In genomic region chr15:89760303-89761008, GRCh38 we compare ENCODE assay signal across 8 cellular contexts. TPM values are rescaled to one million over a fixed set of nuclear protein-coding genes. Genes with fewer than 3 reads are reported as not detected.
A peak's percentile ranks its signal among the peaks of the same experiment; 100 is the strongest.
DNase-seq lines count a peak whose midpoint lies in the region; ATAC-seq and TF ChIP-seq lines count a peak whose summit lies in the region.

No MANE protein-coding gene starts in this region.

- H3K27ac ChIP-seq in HL-60 (replicated peaks) (no peak overlapping the region), transverse colon (peak overlapping the region; percentile 53 to 78 (median 68))

- H3K27me3 ChIP-seq in HL-60 (ENCODE audit: insufficient read depth, poor library complexity, severe bottlenecking) = no peaks in the 10 kb centered on the region
- H3K27me3 ChIP-seq in transverse colon = no peaks in the 10 kb centered on the region

- TF ChIP-seq CTCF in HL-60 (IDR thresholded peaks at IDR 0.05; ENCODE audit: insufficient read depth, low read length) = peak; percentile 99
- peak in 2 of 3 donors; percentile 56 to 78 for TF ChIP-seq CTCF in omental fat pad (IDR thresholded peaks at IDR 0.05)
- TF ChIP-seq CTCF in transverse colon (IDR thresholded peaks at IDR 0.05) = peak; percentile 94 to 97 (median 95)

- no peak for TF ChIP-seq POLR2A in transverse colon (IDR thresholded peaks at IDR 0.05)

- 20 to 40% methylated on average over 5 to 15 of the region's 16 CpGs for WGBS in transverse colon (ENCODE audit: low coverage in 1 of 2), 2 donors

- in situ Hi-C loops in transverse colon (cut with MboI; ENCODE audit: low pct_ligation_motif_present in 1 of 4, low pct_unique_long_range_greater_than_20kb in 1 of 4, low sequenced_read_pairs in 3 of 4) = loop anchor here in 3 of 4 donors (5.0 to 25.0 kb wide), 2 partner anchors 112 to 327 kb away; no protein-coding TSS in a partner anchor

- H3K4me3 ChIP-seq in HL-60 (replicated peaks; ENCODE audit: insufficient read depth, low read length) (no peak overlapping the region), transverse colon (no peak overlapping the region)

- peak; percentile 80 for ATAC-seq in omental fat pad (ENCODE audit: low FRiP score)

- DNase-seq in NCI-H345 (lab: John Stamatoyannopoulos, UW) (peak; percentile 55), NCI-H345 treated with DMSO at 0.1 percent for 48 hours (lab: John Stamatoyannopoulos, UW; ENCODE audit: unreplicated experiment) (no peak), HL-60 (ENCODE audit: low read depth in 1 of 2, low spot score in 1 of 2) (peak; percentile 48 to 79), RPMI7951 (ENCODE audit: low read depth) (peak; percentile 72), foreskin melanocyte (peak; percentile 57), omental fat pad (ENCODE audit: low spot score) (peak; percentile 90), transverse colon (peak; percentile 90)
- peak; percentile 52 for DNase-seq in activated T-helper 9 cell treated with anti-CD3 and anti-CD28 coated beads, Interleukin-2, amount 50 U/mL, for 16 hours (ENCODE audit: low read depth)

- intact Hi-C loops in transverse colon (cut with DNase I; ENCODE audit: low total_unique reads) = loop anchor here (2.0 kb wide), 1 partner anchor 114 kb away; no protein-coding TSS in a partner anchor

- TF ChIP-seq EP300 in transverse colon (IDR thresholded peaks at IDR 0.05; ENCODE audit: low read depth) = no peak

- peaks cover 0 to 27% (median 20%) of the 10 kb centered on the region in 4 donors for H3K4me1 ChIP-seq in transverse colon

- no peaks in the 10 kb centered on the region for H3K9me3 ChIP-seq in transverse colon

- no peaks in the 10 kb centered on the region for H3K36me3 ChIP-seq in transverse colon

RNA-seq across cellular contexts. Expression of gene MESP1, which starts 9.4 kb away (rescaled TPM):
- 1.6 and 2.5 TPM in 2 replicates for total RNA-seq in RPMI7951 (2014; rRNA removed; shearing (Covaris generic))
- 10 to 100 TPM in 1 of 4 donors, 1 to 10 TPM in 3; 4.0 to 16.2 (median 6.5) TPM for total RNA-seq in omental fat pad
- 10 to 100 TPM in 3 of 4 donors, 1 to 10 TPM in 1; 8.6 to 13.5 (median 12.5) TPM for total RNA-seq in transverse colon

RNA-seq across cellular contexts. Expression of gene MESP2, which starts 15.7 kb away (rescaled TPM):
- total RNA-seq in RPMI7951 (2014; rRNA removed; shearing (Covaris generic)) = 1.8 and 2.6 TPM in 2 replicates
- total RNA-seq in omental fat pad = under 1 TPM in 1 of 4 donors, not detected in 3; 0.48 TPM
- under 1 TPM in 2 of 4 donors, not detected in 2; 0.64 to 0.96 TPM for total RNA-seq in transverse colon

RNA-seq across cellular contexts. Expression of gene ANPEP, which starts 54.2 kb away (rescaled TPM):
- total RNA-seq in RPMI7951 (2014; rRNA removed; shearing (Covaris generic)) = 73.1 and 86.4 TPM in 2 replicates
- total RNA-seq in omental fat pad = 100 to 1,000 TPM in 1 of 4 donors, 10 to 100 TPM in 3; 33.6 to 107 (median 71.9) TPM
- 1,000 to 10,000 TPM in 1 of 4 donors, 100 to 1,000 TPM in 3; 133 to 1,054 (median 474) TPM for total RNA-seq in transverse colon
